14 cellular contexts compared by ENCODE assay signal in genomic region chr15:31221936-31222515, GRCh38.
A peak's percentile ranks its signal among the peaks of the same experiment; 100 is the strongest.
DNase-seq lines count a peak whose midpoint lies in the region; ATAC-seq and TF ChIP-seq lines count a peak whose summit lies in the region.
"Had no signal": no experiment of that assay in that cellular context is flagged by ENCODE, and none has a peak within 500 bp of the region (broad histone marks: within the 10 kb centered on the region; RNA-seq: fewer than 3 reads in every experiment).

No MANE protein-coding gene starts in this region.

- H3K9ac ChIP-seq in BLaER1 = no peak overlapping the region

- H3K27me3 ChIP-seq in BLaER1 (no peaks in the 10 kb centered on the region), H7 (ENCODE audit: control insufficient read depth, insufficient read depth, low read length) (no peaks in the 10 kb centered on the region), lower lobe of right lung (ENCODE audit: low read depth) (no peaks in the 10 kb centered on the region), vagina (no peaks in the 10 kb centered on the region)

- no peaks in the 10 kb centered on the region for H3K9me3 Mint-ChIP-seq in activated naive CD8-positive, alpha-beta T cell treated with anti-CD3 and anti-CD28 coated beads for 36 hours

- no peak overlapping the region for H3K4me3 Mint-ChIP-seq in activated naive CD8-positive, alpha-beta T cell treated with anti-CD3 and anti-CD28 coated beads for 36 hours

- H3K4me3 ChIP-seq in BLaER1 = no peak overlapping the region
- H3K4me3 ChIP-seq in H7 (ENCODE audit: insufficient read depth, low read depth, low read length) = no peak overlapping the region
- no peak overlapping the region for H3K4me3 ChIP-seq in lower lobe of right lung
- no peak overlapping the region for H3K4me3 ChIP-seq in vagina
- H3K4me3 ChIP-seq: prostate gland, tibial artery had no signal

- POLR2A ChIA-PET in RWPE1 (lab: Yijun Ruan, JAX; ENCODE audit: low non-redundant PET) = no interaction called here

- no peaks in the 10 kb centered on the region for H4K20me1 ChIP-seq in BLaER1

- CTCF ChIA-PET in RWPE1 (lab: Yijun Ruan, JAX) = no interaction called here

- H3K4me2 ChIP-seq in BLaER1 = peak overlapping the region; percentile 80

- H3K9me3 ChIP-seq in BLaER1 (peaks cover 9% of the 10 kb centered on the region; the same call in 1 of the 2 replicates), lower lobe of right lung (no peaks in the 10 kb centered on the region), vagina (no peaks in the 10 kb centered on the region)
- H3K9me3 ChIP-seq: prostate gland, tibial artery had no signal

- H3K27ac Mint-ChIP-seq in activated naive CD8-positive, alpha-beta T cell treated with anti-CD3 and anti-CD28 coated beads for 36 hours = no peak overlapping the region

- peak in 1 of 2 donors; percentile 33 for ATAC-seq in lower lobe of right lung
- ATAC-seq: activated naive CD4-positive, alpha-beta T cell treated with anti-CD3 and anti-CD28 coated beads, Interleukin-2, amount 50 U/mL, for 72 hours had no signal

- H3K4me1 Mint-ChIP-seq in activated naive CD8-positive, alpha-beta T cell treated with anti-CD3 and anti-CD28 coated beads for 36 hours = peaks cover 12% of the 10 kb centered on the region

- no peaks in the 10 kb centered on the region for H3K36me3 Mint-ChIP-seq in activated naive CD8-positive, alpha-beta T cell treated with anti-CD3 and anti-CD28 coated beads for 36 hours
- H3K36me3 Mint-ChIP-seq: activated naive CD4-positive, alpha-beta T cell treated with anti-CD3 and anti-CD28 coated beads, Interleukin-2, amount 50 U/mL, for 72 hours had no signal

- TF ChIP-seq POLR2A in vagina (IDR thresholded peaks at IDR 0.05) = no peak

- no peaks in the 10 kb centered on the region for H3K36me3 ChIP-seq in BLaER1
- no peaks in the 10 kb centered on the region for H3K36me3 ChIP-seq in H7 (replicated peaks; ENCODE audit: control insufficient read depth, insufficient read depth, low read length)
- no peaks in the 10 kb centered on the region for H3K36me3 ChIP-seq in lower lobe of right lung
- H3K36me3 ChIP-seq in vagina = no peaks in the 10 kb centered on the region
- H3K36me3 ChIP-seq: prostate gland, tibial artery had no signal

- intact Hi-C loops in lower lobe of right lung (cut with DNase I) (no loop called here), vagina (cut with DNase I) (no loop called here)

- H3K4me1 ChIP-seq in BLaER1 (peaks cover 44% of the 10 kb centered on the region), lower lobe of right lung (peaks cover 42% of the 10 kb centered on the region), vagina (peaks cover 30% of the 10 kb centered on the region)

- H3K27me3 Mint-ChIP-seq in activated naive CD8-positive, alpha-beta T cell treated with anti-CD3 and anti-CD28 coated beads for 36 hours = no peaks in the 10 kb centered on the region

- DNase-seq in H7 (peak; percentile 67), RWPE1 (ENCODE audit: low spot score) (no peak), lower lobe of right lung (no peak), vagina (ENCODE audit: extremely low spot score in 2 of 2) (no peak), glomerular visceral epithelial cell (ENCODE audit: extremely low spot score) (no peak)
- DNase-seq in activated naive CD8-positive, alpha-beta T cell treated with anti-CD3 and anti-CD28 coated beads for 36 hours = no peak
- DNase-seq: activated CD8-positive, alpha-beta memory T cell treated with anti-CD3 and anti-CD28 coated beads, Interleukin-2, amount 50 U/mL, for 4 hours; foreskin melanocyte; NCI-H2029 treated with DMSO at 0.1 percent for 48 hours; tibial artery had no signal

- H3K27ac ChIP-seq in BLaER1 (peak overlapping the region; percentile 1; the same call in 1 of the 2 replicates), RWPE1 (peak overlapping the region; percentile 34), lower lobe of right lung (peak overlapping the region; percentile 41), vagina (no peak overlapping the region)
- H3K27ac ChIP-seq: C4-2B, prostate gland, tibial artery had no signal

- no peak for TF ChIP-seq CTCF in RWPE1 (conservative IDR thresholded peaks at IDR 0.05; ENCODE audit: low read depth)
- TF ChIP-seq CTCF in lower lobe of right lung (IDR thresholded peaks at IDR 0.05) = no peak
- TF ChIP-seq CTCF in vagina (IDR thresholded peaks at IDR 0.05) = no peak
